ENCODE assay signal across 1 cellular context in genomic region chr20:49685161-49685601, GRCh38.
TF ChIP-seq lines count a peak whose summit lies in the region.

No MANE protein-coding gene starts in this region.

TF ChIP-seq in IMR-90, 13 proteins besides CTCF, POLR2A, EP300 and RAD21 (continued from another document):
- TF ChIP-seq RFX5 (IDR thresholded peaks at IDR 0.05; ENCODE audit: low read depth, low read length) = no peak
- no peak for TF ChIP-seq MXI1 (IDR thresholded peaks at IDR 0.05; ENCODE audit: borderline replicate concordance, low read depth, low read length)
- no peak for TF ChIP-seq ELK1 (IDR thresholded peaks at IDR 0.05; ENCODE audit: borderline replicate concordance, low read depth, low read length)
